Comparison of ENCODE assay signal across 8 cellular contexts in the genomic region with DNA sequence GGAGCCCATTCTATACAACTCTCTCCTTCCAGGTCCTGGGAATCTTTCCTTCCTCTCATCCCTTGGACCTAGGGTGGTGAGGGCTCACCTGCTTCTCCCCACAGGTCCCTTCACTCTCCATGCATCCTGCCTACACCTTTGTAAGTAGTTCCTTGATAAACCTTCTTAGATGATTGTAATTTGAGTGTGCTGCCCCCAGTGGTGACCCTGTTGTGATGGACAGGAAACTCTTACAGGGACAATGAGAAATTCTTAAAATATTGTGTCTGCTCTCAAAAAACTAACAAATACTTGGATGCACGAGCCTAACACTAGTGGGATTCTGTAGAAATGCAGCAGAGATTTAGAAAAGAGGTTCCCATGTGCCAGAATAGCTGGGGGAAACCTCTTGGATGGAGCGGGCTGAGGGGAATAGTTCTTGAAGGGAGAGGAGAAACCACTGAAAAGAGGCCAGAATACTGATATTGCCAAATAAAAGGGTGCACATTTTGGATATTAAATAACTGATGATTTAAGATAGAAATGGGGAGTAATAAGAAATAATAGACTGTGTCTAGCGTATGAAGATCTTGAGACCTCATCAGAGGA. TPM values are rescaled to one million over a fixed set of nuclear protein-coding genes. Genes with fewer than 3 reads are reported as not detected.
DNase-seq lines count a peak whose midpoint lies in the region; ATAC-seq, FAIRE-seq and TF ChIP-seq lines count a peak whose summit lies in the region.

No MANE protein-coding gene starts in this region.

- TF ChIP-seq POLR2A in esophagus muscularis mucosa (IDR thresholded peaks at IDR 0.05; ENCODE audit: low read depth) = no peak

- no peaks in the 10 kb centered on the region for H3K9me1 ChIP-seq in keratinocyte (ENCODE audit: control insufficient read depth, extremely low read depth, insufficient read depth, low read length)

- TF ChIP-seq EP300 in esophagus muscularis mucosa (IDR thresholded peaks at IDR 0.05) = no peak

- H3K4me2 ChIP-seq in DND-41 (ENCODE audit: insufficient read depth, low read length) (no peak overlapping the region), keratinocyte (ENCODE audit: control insufficient read depth, extremely low read depth, insufficient read depth, low read depth, low read length) (no peak overlapping the region)

- H3K9me3 ChIP-seq in DND-41 (ENCODE audit: insufficient read depth, low read length, severe bottlenecking) (no peaks in the 10 kb centered on the region), keratinocyte (ENCODE audit: control insufficient read depth, low read depth, low read length) (no peaks in the 10 kb centered on the region), esophagus muscularis mucosa (no peaks in the 10 kb centered on the region)

- H3K4me1 ChIP-seq in DND-41 (ENCODE audit: insufficient read depth, low read length) (peaks cover 4% of the 10 kb centered on the region), keratinocyte (ENCODE audit: control insufficient read depth, extremely low read depth, insufficient read depth, low read length) (peaks cover 3% of the 10 kb centered on the region), esophagus muscularis mucosa (peaks cover 0 to 3% (median 2%) of the 10 kb centered on the region in 4 donors)

- DNase-seq in DND-41 (peak; percentile 43), UCSD-AML1 (lab: John Stamatoyannopoulos, UW; ENCODE audit: unreplicated experiment) (peak; percentile 9), keratinocyte (ENCODE audit: low read depth, low spot score) (no peak), mesenteric fat pad (ENCODE audit: low spot score) (no peak), esophagus muscularis mucosa (ENCODE audit: extremely low spot score) (no peak)

- intact Hi-C loops in esophagus muscularis mucosa (cut with DNase I) = loop anchor here (10.0 kb wide), 1 partner anchor 285 kb away; the partner anchor contains the start of gene INSIG1

- dilution Hi-C loops in keratinocyte (cut with MboI; ENCODE audit: extremely low pct_ligation_motif_present, low sequenced_read_pairs) = no loop called here

- H3K9ac ChIP-seq in DND-41 (ENCODE audit: low read depth, low read length) (no peak overlapping the region), keratinocyte (ENCODE audit: control insufficient read depth, extremely low read depth, insufficient read depth, low read length) (no peak overlapping the region)

- H3K79me2 ChIP-seq in DND-41 (ENCODE audit: insufficient read depth, low read length) (peaks cover 5% of the 10 kb centered on the region), keratinocyte (ENCODE audit: control insufficient read depth, insufficient read depth, low read length) (peaks cover 3% of the 10 kb centered on the region)

- 67% methylated on average over 3 of the region's 3 CpGs for whole genome bisulfite sequencing in esophagus muscularis mucosa

- ATAC-seq in DND-41 (ENCODE audit: insufficient read depth, low read depth) (peak; percentile 77), HG02623 (IDR thresholded peaks at IDR 0.05; ENCODE audit: unreplicated experiment) (peak; percentile 40), GM19452 (IDR thresholded peaks at IDR 0.05; ENCODE audit: unreplicated experiment) (no peak), HG03571 (IDR thresholded peaks at IDR 0.05; ENCODE audit: unreplicated experiment) (no peak)

- H3K4me3 ChIP-seq in DND-41 (ENCODE audit: low read depth in 1 of 2, low read length in 2 of 2) (no peak overlapping the region), keratinocyte (ENCODE audit: control insufficient read depth in 2 of 3, extremely low read depth in 1 of 3, insufficient read depth in 2 of 3, low read depth in 1 of 3, low read length in 3 of 3) (no peak overlapping the region), esophagus muscularis mucosa (no peak overlapping the region)

- FAIRE-seq in keratinocyte (lab: Jason Lieb, UNC) = no peak

- TF ChIP-seq CTCF in DND-41 (IDR thresholded peaks at IDR 0.05; ENCODE audit: borderline replicate concordance, extremely low read depth, low read length, poor library complexity, severe bottlenecking) = peak; percentile 69
- TF ChIP-seq CTCF in keratinocyte (optimal IDR thresholded peaks at IDR 0.05 in 1 of 3, IDR thresholded peaks at IDR 0.05 in 1 of 3, conservative IDR thresholded peaks at IDR 0.05 in 1 of 3; ENCODE audit: extremely low read depth in 1 of 3, insufficient read depth in 2 of 3, low read length in 3 of 3) = peak; percentile 14 to 49 (median 38)
- TF ChIP-seq CTCF in esophagus muscularis mucosa (IDR thresholded peaks at IDR 0.05) = peak in 1 of 3 experiments; percentile 11

- no peaks in the 10 kb centered on the region for H4K20me1 ChIP-seq in DND-41 (ENCODE audit: insufficient read depth, low read length)
- H4K20me1 ChIP-seq in keratinocyte (ENCODE audit: control insufficient read depth, extremely low read depth, insufficient read depth, low read length) = no peaks in the 10 kb centered on the region

- H3K27me3 ChIP-seq in DND-41 (ENCODE audit: insufficient read depth, low read length, poor library complexity) (peaks cover 4% of the 10 kb centered on the region), keratinocyte (ENCODE audit: control insufficient read depth, extremely low read depth, insufficient read depth, low read length) (no peaks in the 10 kb centered on the region), esophagus muscularis mucosa (peaks cover 0 to 4% (median 0%) of the 10 kb centered on the region in 4 donors)

- H3K36me3 ChIP-seq in DND-41 (ENCODE audit: insufficient read depth, low read length) = 0 out of 2 replicates have a peak, but pooled peaks cover 2% of the 10 kb centered on the region
- peaks cover 0 to 3% of the 10 kb centered on the region in 2 experiments for H3K36me3 ChIP-seq in keratinocyte (ENCODE audit: control insufficient read depth in 2 of 2, extremely low read depth in 1 of 2, insufficient read depth in 2 of 2, low read length in 2 of 2)
- peaks cover 0 to 11% (median 7%) of the 10 kb centered on the region in 4 donors for H3K36me3 ChIP-seq in esophagus muscularis mucosa

- H2AFZ ChIP-seq in DND-41 (ENCODE audit: low read depth, low read length) (no peak overlapping the region), keratinocyte (ENCODE audit: control insufficient read depth, low read length) (no peak overlapping the region)

- H3K27ac ChIP-seq in DND-41 (ENCODE audit: low read length) (no peak overlapping the region), keratinocyte (ENCODE audit: control insufficient read depth, insufficient read depth, low read length) (no peak overlapping the region), esophagus muscularis mucosa (replicated peaks in 1 of 4) (no peak overlapping the region)

RNA-seq across cellular contexts. Expression of gene PAXIP1, which starts 6.7 kb away (rescaled TPM):
- polyA plus RNA-seq in keratinocyte = 7.4 to 9.9 TPM (median 9.4 TPM) in 3 replicates
- 6.4 TPM for polyA plus RNA-seq in keratinocyte (2011; ENCODE audit: low read depth)
- 6.0 and 6.8 TPM in 2 replicates for polyA plus RNA-seq in keratinocyte (2011; cell fraction: cytosol; rRNA removed)
- 18.0 and 18.9 TPM in 2 replicates for polyA plus RNA-seq in keratinocyte (2011; cell fraction: nucleus; rRNA removed)
- polyA plus RNA-seq in keratinocyte (2012; ENCODE audit: low replicate concordance) = 6.3 and 8.0 TPM in 2 replicates
- 5.2 to 8.2 TPM (median 5.8 TPM) in 3 replicates for polyA minus RNA-seq in keratinocyte
- 2.5 TPM for polyA minus RNA-seq in keratinocyte (2011; cell fraction: cytosol; rRNA and poly(A)+ RNA removed)
- 4.6 and 7.8 TPM in 2 replicates for polyA minus RNA-seq in keratinocyte (2011; cell fraction: nucleus; rRNA and poly(A)+ RNA removed)
- 9.1 TPM for total RNA-seq in mesenteric fat pad
- 10 to 100 TPM in 2 of 4 donors, 1 to 10 TPM in 2; 7.6 to 12.3 (median 9.5) TPM for total RNA-seq in esophagus muscularis mucosa

Comparison
In these comparisons a context has a peak if more than half of its experiments do, and no peak if none do; other contexts are left out.
1. ATAC-seq: peak in DND-41 (single experiment) and HG02623 (single experiment); none in GM19452 (single experiment) and HG03571 (single experiment).
2. DNase-seq: peak in DND-41 (single experiment) and UCSD-AML1 (single experiment); none in keratinocyte (single experiment), mesenteric fat pad (single experiment) and esophagus muscularis mucosa (single experiment).